Comparison of ENCODE assay signal across 9 cellular contexts in the genomic region with DNA sequence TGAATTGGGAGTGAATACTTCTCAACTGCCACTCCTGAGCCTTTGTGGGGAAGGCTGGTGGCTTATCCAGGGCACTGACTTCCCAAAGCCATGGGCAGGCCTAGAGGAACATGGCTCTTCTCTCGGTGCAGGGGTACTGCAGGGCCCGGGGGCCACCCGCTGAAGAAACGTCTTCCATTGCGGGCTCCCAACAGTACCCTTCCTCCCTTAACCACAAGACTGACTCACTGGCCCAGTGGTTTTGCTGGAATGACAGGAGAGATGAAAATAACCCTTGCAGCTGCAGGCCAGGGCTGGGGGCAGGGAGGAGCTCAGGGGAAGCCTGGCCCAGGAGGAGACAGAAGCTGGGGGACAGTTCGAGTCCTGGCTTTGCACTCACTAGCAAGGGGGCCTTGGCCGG. TPM values are rescaled to one million over a fixed set of nuclear protein-coding genes. Genes with fewer than 3 reads are reported as not detected.
A peak's percentile ranks its signal among the peaks of the same experiment; 100 is the strongest.
DNase-seq lines count a peak whose midpoint lies in the region; ATAC-seq and TF ChIP-seq lines count a peak whose summit lies in the region.
"Had no signal": no experiment of that assay in that cellular context is flagged by ENCODE, and none has a peak within 500 bp of the region (broad histone marks: within the 10 kb centered on the region; RNA-seq: fewer than 3 reads in every experiment).

No MANE protein-coding gene starts in this region.

- peak overlapping the region; percentile 72 for H4K8ac ChIP-seq in mesenchymal stem cell (ENCODE audit: low read length)

- H3K9me3 Mint-ChIP-seq in naive thymus-derived CD4-positive, alpha-beta T cell, result peaks cover 0 to 2% (median 0%) of the 10 kb centered on the region in 11 donors

- peak overlapping the region in 1 of 2 experiments; percentile 64 for H3K14ac ChIP-seq in mesenchymal stem cell (ENCODE audit: low read length in 2 of 2)

- H3K27ac Mint-ChIP-seq in naive thymus-derived CD4-positive, alpha-beta T cell, result peak overlapping the region in 3 of 9 donors; percentile 6 to 47 (median 42)

- peak overlapping the region; percentile 94 for H2BK12ac ChIP-seq in mesenchymal stem cell (ENCODE audit: low read length in 2 of 2)

- H3K9me2 ChIP-seq in MM.1S (replicated peaks; ENCODE audit: insufficient read depth, low read length), result no peaks in the 10 kb centered on the region

- H3K79me1 ChIP-seq in mesenchymal stem cell (replicated peaks; ENCODE audit: low read length, poor library complexity, severe bottlenecking), result peaks cover 9% of the 10 kb centered on the region

- H3K27ac ChIP-seq in MM.1S (ENCODE audit: low read length) (no peak overlapping the region; the same call in 1 of the 2 replicates), mesenchymal stem cell (ENCODE audit: low read length, poor library complexity, severe bottlenecking) (peak overlapping the region; percentile 90), tibial nerve (peak overlapping the region in 2 of 4 donors; percentile 70 to 74)
- no peak overlapping the region for H3K27ac ChIP-seq in naive thymus-derived CD4-positive, alpha-beta T cell (ENCODE audit: low read depth, low read length)

- TF ChIP-seq EP300 in tibial nerve (IDR thresholded peaks at IDR 0.05), result peak in 1 of 2 donors; percentile 12

- peak overlapping the region; percentile 90 to 95 for H3K4ac ChIP-seq in mesenchymal stem cell (ENCODE audit: low read depth in 1 of 2, low read length in 2 of 2)

- H3K4me1 ChIP-seq in MM.1S (ENCODE audit: low read length) (peaks cover 34% of the 10 kb centered on the region), mesenchymal stem cell (ENCODE audit: control insufficient read depth, insufficient read depth, low read depth, low read length) (peaks cover 67% of the 10 kb centered on the region), tibial nerve (peaks cover 0 to 68% (median 7%) of the 10 kb centered on the region in 4 donors)
- peaks cover 6 to 18% of the 10 kb centered on the region in 2 donors for H3K4me1 ChIP-seq in naive thymus-derived CD4-positive, alpha-beta T cell (ENCODE audit: control insufficient read depth in 2 of 2, insufficient read depth in 2 of 2, low read length in 2 of 2)

- H4K91ac ChIP-seq in mesenchymal stem cell (ENCODE audit: low read length), result peak overlapping the region; percentile 99

- DNase-seq in AML-193 (lab: John Stamatoyannopoulos, UW) (peak; percentile 48 to 59), MM.1S (peak; percentile 64), astrocyte of the hippocampus (ENCODE audit: low read depth, low spot score) (peak; percentile 97), mesenchymal stem cell (peak; percentile 98), globus pallidus (ENCODE audit: low spot score) (no peak), tibial nerve (ENCODE audit: low spot score in 2 of 2) (no peak)
- no peak for DNase-seq in naive thymus-derived CD4-positive, alpha-beta T cell
- DNase-seq: activated CD4-positive, alpha-beta T cell treated with anti-CD3 and anti-CD28 coated beads, Interleukin-2, amount 50 U/mL, for 1 hour had no signal

- H3K9me3 ChIP-seq in MM.1S (replicated peaks; ENCODE audit: insufficient read depth, low read length), result no peaks in the 10 kb centered on the region
- H3K9me3 ChIP-seq in mesenchymal stem cell (ENCODE audit: control insufficient read depth, low read length), result no peaks in the 10 kb centered on the region
- no peaks in the 10 kb centered on the region for H3K9me3 ChIP-seq in tibial nerve
- H3K9me3 ChIP-seq in naive thymus-derived CD4-positive, alpha-beta T cell (ENCODE audit: control insufficient read depth in 2 of 3, low read length in 3 of 3), result no peaks in the 10 kb centered on the region

- H3K4me1 Mint-ChIP-seq in naive thymus-derived CD4-positive, alpha-beta T cell, result peaks cover 9 to 33% (median 25%) of the 10 kb centered on the region in 7 donors

- POLR2A ChIA-PET in naive thymus-derived CD4-positive, alpha-beta T cell (lab: Charles Lee), result interaction anchor here (0.8 to 2.2 kb wide), 4 partner anchors 12 to 139 kb away, joined by 3 to 6 read pairs (median 5); no protein-coding TSS in a partner anchor

- H3K79me2 ChIP-seq in MM.1S (ENCODE audit: low read length), result peaks cover 11% of the 10 kb centered on the region

- no peak for ATAC-seq in GM18505 (IDR thresholded peaks at IDR 0.05; ENCODE audit: unreplicated experiment)
- ATAC-seq in naive thymus-derived CD4-positive, alpha-beta T cell, result no peak

- peak overlapping the region; percentile 86 to 96 for H3K18ac ChIP-seq in mesenchymal stem cell (ENCODE audit: low read depth in 1 of 2, low read length in 2 of 2)

- TF ChIP-seq CTCF in MM.1S (IDR thresholded peaks at IDR 0.05; ENCODE audit: low read length) (no peak), tibial nerve (IDR thresholded peaks at IDR 0.05) (no peak)

- no peak overlapping the region for H3K4me3 ChIP-seq in MM.1S (ENCODE audit: low read length)
- H3K4me3 ChIP-seq in mesenchymal stem cell (ENCODE audit: insufficient read depth in 1 of 2, low read depth in 1 of 2, low read length in 2 of 2), result peak overlapping the region in 1 of 2 experiments; percentile 49
- H3K4me3 ChIP-seq in tibial nerve, result no peak overlapping the region
- no peak overlapping the region for H3K4me3 ChIP-seq in naive thymus-derived CD4-positive, alpha-beta T cell (ENCODE audit: low read length)

- H3F3A ChIP-seq in MM.1S (ENCODE audit: insufficient read depth, low read length), result 0 out of 2 replicates have a peak, but pooled peaks cover 4% of the 10 kb centered on the region

- intact Hi-C loops in naive thymus-derived CD4-positive, alpha-beta T cell (cut with micrococcal nuclease), result no loop called here

- H3K4me2 ChIP-seq in MM.1S (ENCODE audit: low read depth, low read length) (peak overlapping the region; percentile 59), mesenchymal stem cell (ENCODE audit: low read length, poor library complexity, severe bottlenecking) (peak overlapping the region; percentile 7)

- no peaks in the 10 kb centered on the region for H4K20me1 ChIP-seq in MM.1S (ENCODE audit: insufficient read depth, low read length)

- H3K9ac ChIP-seq in MM.1S (ENCODE audit: low read length) (peak overlapping the region; percentile 15; the same call in 1 of the 2 replicates), mesenchymal stem cell (ENCODE audit: low read length) (peak overlapping the region; percentile 66)

- H2BK120ac ChIP-seq in mesenchymal stem cell (ENCODE audit: low read depth, low read length), result peak overlapping the region; percentile 95

- peak overlapping the region; percentile 100 for H2AK5ac ChIP-seq in mesenchymal stem cell (ENCODE audit: low read length, severe bottlenecking)

- peak overlapping the region; percentile 94 for H2BK5ac ChIP-seq in mesenchymal stem cell (ENCODE audit: low read depth, low read length, poor library complexity, severe bottlenecking)

- H3K4me3 Mint-ChIP-seq in naive thymus-derived CD4-positive, alpha-beta T cell, result no peak overlapping the region

- no peak for TF ChIP-seq POLR2A in GM18505 (IDR thresholded peaks at IDR 0.05; ENCODE audit: borderline replicate concordance, extremely low read depth, insufficient read depth, insufficient read length)
- no peak for TF ChIP-seq POLR2A in tibial nerve (IDR thresholded peaks at IDR 0.05)

- H3K23ac ChIP-seq in mesenchymal stem cell (ENCODE audit: low read length in 2 of 2), result peak overlapping the region in 1 of 2 experiments; percentile 28

- H3K36me3 ChIP-seq in MM.1S (replicated peaks; ENCODE audit: insufficient read depth, low read length), result no peaks in the 10 kb centered on the region
- H3K36me3 ChIP-seq in mesenchymal stem cell (ENCODE audit: control insufficient read depth in 1 of 2, insufficient read depth in 2 of 2, low read depth in 1 of 2, low read length in 2 of 2), result peaks cover 15 to 29% of the 10 kb centered on the region in 2 experiments
- peaks cover 0 to 53% (median 4%) of the 10 kb centered on the region in 3 donors for H3K36me3 ChIP-seq in tibial nerve
- peaks cover 0 to 40% (median 0%) of the 10 kb centered on the region in 3 experiments for H3K36me3 ChIP-seq in naive thymus-derived CD4-positive, alpha-beta T cell (ENCODE audit: control insufficient read depth in 2 of 3, insufficient read depth in 3 of 3, low read length in 3 of 3)

- peak overlapping the region; percentile 31 for H2BK15ac ChIP-seq in mesenchymal stem cell (ENCODE audit: low read depth, poor library complexity, severe bottlenecking)

- H2AFZ ChIP-seq in MM.1S (ENCODE audit: low read length) (no peak overlapping the region), mesenchymal stem cell (ENCODE audit: low read depth, low read length) (no peak overlapping the region)

- H3K27me3 ChIP-seq in MM.1S (replicated peaks; ENCODE audit: insufficient read depth, low read length), result no peaks in the 10 kb centered on the region
- no peaks in the 10 kb centered on the region for H3K27me3 ChIP-seq in mesenchymal stem cell (ENCODE audit: control insufficient read depth in 1 of 2, insufficient read depth in 1 of 2, low read length in 2 of 2)
- H3K27me3 ChIP-seq in tibial nerve, result no peaks in the 10 kb centered on the region
- H3K27me3 ChIP-seq in naive thymus-derived CD4-positive, alpha-beta T cell (ENCODE audit: control insufficient read depth in 2 of 2, insufficient read depth in 2 of 2, low read length in 2 of 2), result no peaks in the 10 kb centered on the region

- WGBS in mesenchymal stem cell, result 2% methylated on average over 3 of the region's 7 CpGs
- 58 to 60% methylated on average over 7 of the region's 7 CpGs for WGBS in tibial nerve, 2 donors

- CTCF ChIA-PET in naive thymus-derived CD4-positive, alpha-beta T cell (lab: Charles Lee), result interaction anchor here (0.7 to 7.3 kb wide), 2 partner anchors 125 to 167 kb away, joined by 3 to 119 read pairs; no protein-coding TSS in a partner anchor

- H3K27me3 Mint-ChIP-seq in naive thymus-derived CD4-positive, alpha-beta T cell, result no peaks in the 10 kb centered on the region

- H3K36me3 Mint-ChIP-seq in naive thymus-derived CD4-positive, alpha-beta T cell, result peaks cover 0 to 6% (median 0%) of the 10 kb centered on the region in 5 donors

RNA-seq across cellular contexts. Expression of a gene that starts 13.5 kb away (rescaled TPM):
- 66.7 TPM for polyA plus RNA-seq in mesenchymal stem cell (2013, experiment 1 of 2)
- 65.6 TPM for polyA plus RNA-seq in mesenchymal stem cell (2013, experiment 2 of 2)
- total RNA-seq in tibial nerve, result 10 to 100 TPM; 50.4 to 83.5 (median 68.0) TPM
- 10 to 100 TPM; 35.5 to 69.9 (median 37.7) TPM for total RNA-seq in naive thymus-derived CD4-positive, alpha-beta T cell
- polyA plus RNA-seq in naive thymus-derived CD4-positive, alpha-beta T cell, result 100 to 1,000 TPM; 135 to 154 TPM

RNA-seq across cellular contexts. Expression of a gene that starts 38.9 kb away (rescaled TPM):
- 12.9 TPM for polyA plus RNA-seq in mesenchymal stem cell (2013, experiment 1 of 2)
- polyA plus RNA-seq in mesenchymal stem cell (2013, experiment 2 of 2), result 12.8 TPM
- 10 to 100 TPM in 3 of 4 donors, 1 to 10 TPM in 1; 3.1 to 13.7 (median 13.1) TPM for total RNA-seq in tibial nerve
- total RNA-seq in naive thymus-derived CD4-positive, alpha-beta T cell, result 10 to 100 TPM in 3 of 5 experiments, 1 to 10 TPM in 2; 2.3 to 13.1 (median 11.4) TPM
- polyA plus RNA-seq in naive thymus-derived CD4-positive, alpha-beta T cell, result 1 to 10 TPM; 2.3 to 5.6 TPM

Comparison
In these comparisons a context has a peak if more than half of its experiments do, and no peak if none do; other contexts are left out.
1. DNase-seq: peak in AML-193 (2 of 2), MM.1S (single experiment), astrocyte of the hippocampus (single experiment) and mesenchymal stem cell (single experiment); none in globus pallidus (single experiment), tibial nerve (0 of 2) and naive thymus-derived CD4-positive, alpha-beta T cell (0 of 9).